ENCODE assay signal across 20 cellular contexts in genomic region chr5:104355350-104355749, GRCh38.
A peak's percentile ranks its signal among the peaks of the same experiment; 100 is the strongest.
DNase-seq lines count a peak whose midpoint lies in the region; ATAC-seq and TF ChIP-seq lines count a peak whose summit lies in the region.
"Had no signal": no experiment of that assay in that cellular context is flagged by ENCODE, and none has a peak within 500 bp of the region (broad histone marks: within the 10 kb centered on the region; RNA-seq: fewer than 3 reads in every experiment).

No MANE protein-coding gene starts in this region.

- ATAC-seq in GM21390 (IDR thresholded peaks at IDR 0.05; ENCODE audit: unreplicated experiment) (no peak), GM19455 (IDR thresholded peaks at IDR 0.05; ENCODE audit: unreplicated experiment) (no peak), gastroesophageal sphincter (no peak)
- ATAC-seq: CD8-positive, alpha-beta T cell; PC-3 had no signal

- H2AFZ ChIP-seq in OCI-LY1 (ENCODE audit: low read length): no peak overlapping the region

- no peaks in the 10 kb centered on the region for H3K27me3 ChIP-seq in OCI-LY1 (ENCODE audit: insufficient read depth, low read length)
- H3K27me3 ChIP-seq in gastroesophageal sphincter: no peaks in the 10 kb centered on the region
- H3K27me3 ChIP-seq: BLaER1 treated with 17β-estradiol and CSF1 and Interleukin-3, amounts not matched to agents 10 nM and 100 nM had no signal

- TF ChIP-seq POLR2A in gastroesophageal sphincter (IDR thresholded peaks at IDR 0.05): no peak

- H3K79me2 ChIP-seq in OCI-LY1 (ENCODE audit: insufficient read depth, low read length): no peaks in the 10 kb centered on the region

- H3K4me3 Mint-ChIP-seq in neural crest cell: peak overlapping the region; percentile 81
- H3K4me3 Mint-ChIP-seq: CD8-positive, alpha-beta T cell; IgD-negative memory B cell had no signal

- WGBS in gastroesophageal sphincter (ENCODE audit: low coverage in 1 of 2), 2 donors: 61 to 87% methylated on average over 4 of the region's 4 CpGs

- H3K27ac ChIP-seq in OCI-LY1 (ENCODE audit: low read depth, low read length, poor library complexity, severe bottlenecking) (peak overlapping the region; percentile 46), gastroesophageal sphincter (no peak overlapping the region)
- H3K27ac ChIP-seq: BLaER1 treated with 17β-estradiol and CSF1 and Interleukin-3, amounts not matched to agents 10 nM and 100 nM; HL-60 had no signal

- H3K9me2 ChIP-seq in OCI-LY1 (ENCODE audit: low read depth, low read length): no peaks in the 10 kb centered on the region

- H3K9me3 Mint-ChIP-seq in neural crest cell: peaks cover 3% of the 10 kb centered on the region

- no peak overlapping the region for H3K9ac ChIP-seq in OCI-LY1 (ENCODE audit: low read length)
- H3K9ac ChIP-seq: BLaER1 treated with 17β-estradiol and CSF1 and Interleukin-3, amounts not matched to agents 10 nM and 100 nM had no signal

- H3K4me1 ChIP-seq in OCI-LY1 (ENCODE audit: insufficient read depth, low read length, severe bottlenecking): peaks cover 20% of the 10 kb centered on the region
- H3K4me1 ChIP-seq in gastroesophageal sphincter: no peaks in the 10 kb centered on the region

- no peaks in the 10 kb centered on the region for H4K20me1 ChIP-seq in OCI-LY1 (ENCODE audit: insufficient read depth, low read length)
- H4K20me1 ChIP-seq: BLaER1 treated with 17β-estradiol and CSF1 and Interleukin-3, amounts not matched to agents 10 nM and 100 nM had no signal

- no peak for TF ChIP-seq EP300 in gastroesophageal sphincter (IDR thresholded peaks at IDR 0.05)

- H3K36me3 Mint-ChIP-seq in neural crest cell (ENCODE audit: low read depth): peaks cover 3% of the 10 kb centered on the region
- H3K36me3 Mint-ChIP-seq: CD8-positive, alpha-beta T cell; IgD-negative memory B cell had no signal

- peak overlapping the region; percentile 4 for H3K27ac Mint-ChIP-seq in neural crest cell (ENCODE audit: unreplicated experiment)
- H3K27ac Mint-ChIP-seq: CD8-positive, alpha-beta T cell; IgD-negative memory B cell had no signal

- H3F3A ChIP-seq in OCI-LY1 (ENCODE audit: insufficient read depth, low read length): no peaks in the 10 kb centered on the region

- peak overlapping the region; percentile 37 for H3K4me2 ChIP-seq in OCI-LY1 (ENCODE audit: low read length)

- H3K4me3 ChIP-seq in OCI-LY1 (ENCODE audit: low read depth, low read length, poor library complexity, severe bottlenecking) (no peak overlapping the region), gastroesophageal sphincter (no peak overlapping the region)
- H3K4me3 ChIP-seq: BLaER1 treated with 17β-estradiol and CSF1 and Interleukin-3, amounts not matched to agents 10 nM and 100 nM had no signal

- H3K36me3 ChIP-seq in OCI-LY1 (ENCODE audit: insufficient read depth, low read length) (no peaks in the 10 kb centered on the region), gastroesophageal sphincter (no peaks in the 10 kb centered on the region)
- H3K36me3 ChIP-seq: BLaER1 treated with 17β-estradiol and CSF1 and Interleukin-3, amounts not matched to agents 10 nM and 100 nM had no signal

- peaks cover 23% of the 10 kb centered on the region for H3K4me1 Mint-ChIP-seq in neural crest cell
- H3K4me1 Mint-ChIP-seq: IgD-negative memory B cell had no signal

- TF ChIP-seq CTCF in OCI-LY1 (IDR thresholded peaks at IDR 0.05; ENCODE audit: low read length) (no peak), neural crest cell (conservative IDR thresholded peaks at IDR 0.05) (no peak), gastroesophageal sphincter (IDR thresholded peaks at IDR 0.05) (no peak)

- no peaks in the 10 kb centered on the region for H3K27me3 Mint-ChIP-seq in neural crest cell (ENCODE audit: low read depth)
- H3K27me3 Mint-ChIP-seq: IgD-negative memory B cell had no signal

- DNase-seq in COLO829 (ENCODE audit: low spot score) (peak; percentile 56), foreskin melanocyte (peak; percentile 91), neural crest cell (ENCODE audit: low read depth, low spot score) (no peak), NCI-H510A treated with DMSO at 0.1 percent for 48 hours (lab: John Stamatoyannopoulos, UW) (no peak)
- DNase-seq: CD8-positive, alpha-beta T cell; DMS79; H7; Karpas-422; NCI-H1048; NCI-H1436 treated with DMSO at 0.1 percent for 48 hours; NCI-H2029 treated with DMSO at 0.1 percent for 48 hours; NCI-H774; PC-3 had no signal

- H3K9me3 ChIP-seq in OCI-LY1 (ENCODE audit: low read length) (no peaks in the 10 kb centered on the region), gastroesophageal sphincter (no peaks in the 10 kb centered on the region)
- H3K9me3 ChIP-seq: BLaER1 treated with 17β-estradiol and CSF1 and Interleukin-3, amounts not matched to agents 10 nM and 100 nM had no signal

Comparison
In these comparisons a context has a peak if more than half of its experiments do, and no peak if none do; other contexts are left out.
1. DNase-seq: peak in COLO829 (single experiment) and foreskin melanocyte (single experiment); none in neural crest cell (single experiment) and NCI-H510A treated with DMSO at 0.1 percent for 48 hours (single experiment).